Comparison of ENCODE assay signal across 20 cellular contexts in the genomic region with DNA sequence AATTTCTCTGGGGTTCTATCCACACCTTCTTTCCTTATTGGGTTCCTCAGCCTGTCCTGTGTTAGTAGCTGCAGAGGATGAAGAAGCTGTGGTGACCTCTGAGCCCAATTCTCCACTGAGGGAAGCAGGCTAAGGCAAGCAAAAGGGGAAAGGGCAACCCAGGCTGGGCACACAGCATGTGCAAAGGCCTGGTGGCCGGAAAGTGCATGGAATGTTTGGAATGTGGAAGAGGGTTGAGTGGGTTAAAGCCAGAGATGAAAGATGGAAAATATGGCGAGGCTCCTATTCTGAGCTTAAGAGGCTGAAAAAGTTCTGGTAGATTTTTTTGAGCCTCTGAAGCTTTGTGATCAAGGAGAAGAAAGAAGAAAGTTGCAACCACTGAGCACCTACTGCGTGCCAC.
"Had no signal": no experiment of that assay in that cellular context is flagged by ENCODE, and none has a peak within 500 bp of the region (broad histone marks: within the 10 kb centered on the region; RNA-seq: fewer than 3 reads in every experiment).

No MANE protein-coding gene starts in this region.

- H3K27ac ChIP-seq: ascending aorta, breast epithelium, coronary artery, lower lobe of right lung, psoas muscle, skin epidermis, suprapubic skin, transverse colon had no signal

- H3K4me3 ChIP-seq: ascending aorta, coronary artery, esophagus muscularis mucosa, lower lobe of right lung, psoas muscle, skin epidermis, suprapubic skin, transverse colon had no signal

- H3K9me3 Mint-ChIP-seq: activated CD4-positive, alpha-beta T cell treated with anti-CD3 and anti-CD28 coated beads, Interleukin-2, amount 10 ng/mL, durations not matched to agents 24 days and 14 days; activated naive CD4-positive, alpha-beta T cell treated with anti-CD3 and anti-CD28 coated beads, Interleukin-2, amount 10 ng/mL, durations not matched to agents 7 days and 5 days; activated T-cell treated with anti-CD3 and anti-CD28 coated beads, Interleukin-2, amount 50 U/mL, for 4 hours; neural crest cell; stimulated activated naive CD8-positive, alpha-beta T cell treated with anti-CD3 and anti-CD28 coated beads, Interleukin-15, amount 100 ng/mL, for 72 hours had no signal

- H3K27me3 ChIP-seq: ascending aorta, breast epithelium, esophagus muscularis mucosa, suprapubic skin had no signal

- H3K9me3 ChIP-seq: ascending aorta, breast epithelium, lower lobe of right lung, psoas muscle, suprapubic skin, transverse colon had no signal

- H3K27ac Mint-ChIP-seq: activated CD4-positive, alpha-beta T cell treated with anti-CD3 and anti-CD28 coated beads, Interleukin-2, amount 10 ng/mL, durations not matched to agents 24 days and 14 days; activated CD8-positive, alpha-beta T cell treated with anti-CD3 and anti-CD28 coated beads, Interleukin-2, amount 10 ng/mL, durations not matched to agents 7 days and 5 days; activated naive CD4-positive, alpha-beta T cell treated with anti-CD3 and anti-CD28 coated beads, Interleukin-2, amount 10 ng/mL, durations not matched to agents 7 days and 5 days had no signal

- FAIRE-seq: keratinocyte had no signal

- H3K36me3 ChIP-seq: ascending aorta, breast epithelium, esophagus muscularis mucosa, lower lobe of right lung, suprapubic skin, transverse colon had no signal

- H3K36me3 Mint-ChIP-seq: activated naive CD4-positive, alpha-beta T cell treated with anti-CD3 and anti-CD28 coated beads, Interleukin-2, amount 10 ng/mL, durations not matched to agents 7 days and 5 days had no signal

- H3K4me1 ChIP-seq: ascending aorta, breast epithelium, lower lobe of right lung, psoas muscle had no signal

- H3K4me3 Mint-ChIP-seq: activated CD4-positive, alpha-beta T cell treated with anti-CD3 and anti-CD28 coated beads, Interleukin-2, amount 10 ng/mL, durations not matched to agents 24 days and 14 days; activated CD8-positive, alpha-beta T cell treated with anti-CD3 and anti-CD28 coated beads, Interleukin-2, amount 10 ng/mL, durations not matched to agents 7 days and 5 days; activated naive CD4-positive, alpha-beta T cell treated with anti-CD3 and anti-CD28 coated beads, Interleukin-2, amount 10 ng/mL, durations not matched to agents 7 days and 5 days had no signal

- DNase-seq: activated CD4-positive, alpha-beta T cell treated with anti-CD3 and anti-CD28 coated beads, Interleukin-2, amount 10 ng/mL, durations not matched to agents 24 days and 14 days; activated CD8-positive, alpha-beta T cell treated with anti-CD3 and anti-CD28 coated beads, Interleukin-2, amount 10 ng/mL, durations not matched to agents 7 days and 5 days; activated effector memory CD4-positive, alpha-beta T cell treated with Interleukin-2 at 50 U/mL for 16 hours; activated naive CD4-positive, alpha-beta T cell treated with anti-CD3 and anti-CD28 coated beads, Interleukin-2, amount 10 ng/mL, durations not matched to agents 7 days and 5 days; activated T-cell treated with anti-CD3 and anti-CD28 coated beads, Interleukin-2, amount 50 U/mL, for 4 hours; lower lobe of right lung; psoas muscle; right cardiac atrium; stimulated activated naive CD8-positive, alpha-beta T cell treated with anti-CD3 and anti-CD28 coated beads, Interleukin-15, amount 100 ng/mL, for 72 hours; T-helper 1 cell; T-helper 9 cell; transverse colon had no signal

- ATAC-seq: activated CD8-positive, alpha-beta T cell treated with anti-CD3 and anti-CD28 coated beads, Interleukin-2, amount 10 ng/mL, durations not matched to agents 7 days and 5 days; activated T-cell treated with anti-CD3 and anti-CD28 coated beads, Interleukin-2, amount 50 U/mL, for 4 hours; psoas muscle; stimulated activated naive CD8-positive, alpha-beta T cell treated with anti-CD3 and anti-CD28 coated beads, Interleukin-15, amount 100 ng/mL, for 72 hours had no signal
